In genomic region chr1:37692834-37693175, GRCh38 we compare ENCODE assay signal across 8 cellular contexts. TPM values are rescaled to one million over a fixed set of nuclear protein-coding genes. Genes with fewer than 3 reads are reported as not detected.
DNase-seq lines count a peak whose midpoint lies in the region; ATAC-seq and TF ChIP-seq lines count a peak whose summit lies in the region.

No MANE protein-coding gene starts in this region.

- CTCF ChIA-PET in BJ (lab: Yijun Ruan, JAX): no interaction called here
- CTCF ChIA-PET in naive thymus-derived CD4-positive, alpha-beta T cell (lab: Charles Lee): no interaction called here

- no peaks in the 10 kb centered on the region for H3K9me3 Mint-ChIP-seq in IgD-negative memory B cell
- no peaks in the 10 kb centered on the region for H3K9me3 Mint-ChIP-seq in central memory CD8-positive, alpha-beta T cell
- peaks cover 0 to 2% (median 0%) of the 10 kb centered on the region in 11 donors for H3K9me3 Mint-ChIP-seq in naive thymus-derived CD4-positive, alpha-beta T cell

- H3K4me1 Mint-ChIP-seq in IgD-negative memory B cell: peaks cover 20 to 33% (median 28%) of the 10 kb centered on the region in 3 donors
- peaks cover 35% of the 10 kb centered on the region for H3K4me1 Mint-ChIP-seq in central memory CD8-positive, alpha-beta T cell
- H3K4me1 Mint-ChIP-seq in naive thymus-derived CD4-positive, alpha-beta T cell: peaks cover 23 to 54% (median 39%) of the 10 kb centered on the region in 7 donors

- POLR2A ChIA-PET in BJ (lab: Charles Lee): no interaction called here
- POLR2A ChIA-PET in naive thymus-derived CD4-positive, alpha-beta T cell (lab: Charles Lee): interaction anchor here (0.7 to 3.0 kb wide), 4 partner anchors 9 to 218 kb away, joined by 3 to 19 read pairs (median 4); partner anchors contain the start of genes MTF1 and ZC3H12A

- no peaks in the 10 kb centered on the region for H3K27me3 ChIP-seq in BJ (ENCODE audit: control insufficient read depth, insufficient read depth, low read length)
- no peaks in the 10 kb centered on the region for H3K27me3 ChIP-seq in naive thymus-derived CD4-positive, alpha-beta T cell (ENCODE audit: control insufficient read depth in 2 of 2, insufficient read depth in 2 of 2, low read length in 2 of 2)

- intact Hi-C loops in naive thymus-derived CD4-positive, alpha-beta T cell (cut with micrococcal nuclease): loop anchor here (1.0 to 10.0 kb wide), 20 partner anchors 97 to 1884 kb away; partner anchors contain the start of genes MEAF6 (in 2 of the 2), MTF1 (in 2 of the 2), SNIP1 (in 2 of the 2) and ADPRS (in 1 of the 2)

- peak overlapping the region; percentile 82 for H3K4me3 ChIP-seq in BJ (ENCODE audit: low read depth, low read length)
- peak overlapping the region; percentile 61 for H3K4me3 ChIP-seq in naive thymus-derived CD4-positive, alpha-beta T cell (ENCODE audit: low read length)

- ATAC-seq in central memory CD8-positive, alpha-beta T cell (replicated peaks; ENCODE audit: extremely low read depth, poor library complexity, severe bottlenecking): no peak
- no peak for ATAC-seq in naive thymus-derived CD4-positive, alpha-beta T cell
- no peak for ATAC-seq in GM18858 (IDR thresholded peaks at IDR 0.05; ENCODE audit: unreplicated experiment)

- H3K27ac Mint-ChIP-seq in IgD-negative memory B cell: peak overlapping the region in 1 of 3 donors; percentile 98
- no peak overlapping the region for H3K27ac Mint-ChIP-seq in central memory CD8-positive, alpha-beta T cell (ENCODE audit: low read depth)
- H3K27ac Mint-ChIP-seq in naive thymus-derived CD4-positive, alpha-beta T cell: peak overlapping the region in 5 of 9 donors; percentile 49 to 95 (median 85)

- H3K4me3 Mint-ChIP-seq in IgD-negative memory B cell: peak overlapping the region; percentile 84 to 99 (median 96)
- H3K4me3 Mint-ChIP-seq in central memory CD8-positive, alpha-beta T cell: peak overlapping the region; percentile 89
- H3K4me3 Mint-ChIP-seq in naive thymus-derived CD4-positive, alpha-beta T cell: peak overlapping the region; percentile 88 to 98 (median 94)

- no peak for DNase-seq in BJ (ENCODE audit: low read depth)
- no peak for DNase-seq in central memory CD8-positive, alpha-beta T cell (ENCODE audit: low spot score in 2 of 2)
- no peak for DNase-seq in naive thymus-derived CD4-positive, alpha-beta T cell
- no peak for DNase-seq in GM13977 (ENCODE audit: low spot score)
- DNase-seq in glomerular visceral epithelial cell (ENCODE audit: extremely low spot score): no peak
- DNase-seq in NCI-H2107 treated with DMSO at 0.1 percent for 48 hours (lab: John Stamatoyannopoulos, UW; ENCODE audit: unreplicated experiment): no peak

- in situ Hi-C loops in GM13977 (cut with MboI; ENCODE audit: low pct_unique_long_range_greater_than_20kb, low sequenced_read_pairs, unreplicated experiment): no loop called here

- no peak for TF ChIP-seq CTCF in BJ (IDR thresholded peaks at IDR 0.05; ENCODE audit: insufficient read depth, low read depth, low read length)
- no peak for TF ChIP-seq CTCF in GM13977 (IDR thresholded peaks at IDR 0.05; ENCODE audit: extremely low read depth, insufficient read depth, missing control alignments)

- H3K4me1 ChIP-seq in naive thymus-derived CD4-positive, alpha-beta T cell (ENCODE audit: control insufficient read depth in 2 of 2, insufficient read depth in 2 of 2, low read length in 2 of 2): peaks cover 11 to 23% of the 10 kb centered on the region in 2 donors

- H3K27ac ChIP-seq in naive thymus-derived CD4-positive, alpha-beta T cell (ENCODE audit: low read depth, low read length): peak overlapping the region; percentile 8

- H3K36me3 ChIP-seq in BJ (ENCODE audit: control insufficient read depth, insufficient read depth, low read length): peaks cover under 1% of the 10 kb centered on the region; the same call in 1 of the 2 replicates
- H3K36me3 ChIP-seq in naive thymus-derived CD4-positive, alpha-beta T cell (ENCODE audit: control insufficient read depth in 2 of 3, insufficient read depth in 3 of 3, low read length in 3 of 3): peaks cover 0 to 8% (median 0%) of the 10 kb centered on the region in 3 experiments

- H3K27me3 Mint-ChIP-seq in IgD-negative memory B cell: no peaks in the 10 kb centered on the region
- H3K27me3 Mint-ChIP-seq in central memory CD8-positive, alpha-beta T cell: no peaks in the 10 kb centered on the region
- peaks cover 0 to 3% (median 0%) of the 10 kb centered on the region in 5 donors for H3K27me3 Mint-ChIP-seq in naive thymus-derived CD4-positive, alpha-beta T cell

- peaks cover 2% of the 10 kb centered on the region for H3K36me3 Mint-ChIP-seq in IgD-negative memory B cell
- H3K36me3 Mint-ChIP-seq in central memory CD8-positive, alpha-beta T cell (ENCODE audit: insufficient read depth): peaks cover 21% of the 10 kb centered on the region
- H3K36me3 Mint-ChIP-seq in naive thymus-derived CD4-positive, alpha-beta T cell: peaks cover 0 to 14% (median 5%) of the 10 kb centered on the region in 5 donors

- H3K9me3 ChIP-seq in naive thymus-derived CD4-positive, alpha-beta T cell (ENCODE audit: control insufficient read depth in 2 of 3, low read length in 3 of 3): no peaks in the 10 kb centered on the region

RNA-seq across cellular contexts. Expression of gene CDCA8, which starts 0.5 kb away (rescaled TPM):
- polyA plus RNA-seq in BJ (2011; rRNA removed): 14.9 and 28.2 TPM in 2 replicates
- 18.5 and 20.5 TPM in 2 replicates for polyA minus RNA-seq in BJ (2011; rRNA and poly(A)+ RNA removed)
- 1.4 TPM for polyA plus RNA-seq in IgD-negative memory B cell
- 10 to 100 TPM in 1 of 5 experiments, 1 to 10 TPM in 1, under 1 TPM in 3; 0.58 to 45.5 (median 0.92) TPM for total RNA-seq in naive thymus-derived CD4-positive, alpha-beta T cell
- polyA plus RNA-seq in naive thymus-derived CD4-positive, alpha-beta T cell: 1 to 10 TPM; 1.0 to 1.3 TPM

RNA-seq across cellular contexts. Expression of gene RSPO1, which starts 58.1 kb away (rescaled TPM):
- polyA plus RNA-seq in BJ (2011; rRNA removed) (0.04 and 0.05 TPM in 2 replicates), IgD-negative memory B cell (not detected)
- not detected in 2 replicates for polyA minus RNA-seq in BJ (2011; rRNA and poly(A)+ RNA removed)
- total RNA-seq in naive thymus-derived CD4-positive, alpha-beta T cell: not detected
- polyA plus RNA-seq in naive thymus-derived CD4-positive, alpha-beta T cell: not detected
